In the genomic region with DNA sequence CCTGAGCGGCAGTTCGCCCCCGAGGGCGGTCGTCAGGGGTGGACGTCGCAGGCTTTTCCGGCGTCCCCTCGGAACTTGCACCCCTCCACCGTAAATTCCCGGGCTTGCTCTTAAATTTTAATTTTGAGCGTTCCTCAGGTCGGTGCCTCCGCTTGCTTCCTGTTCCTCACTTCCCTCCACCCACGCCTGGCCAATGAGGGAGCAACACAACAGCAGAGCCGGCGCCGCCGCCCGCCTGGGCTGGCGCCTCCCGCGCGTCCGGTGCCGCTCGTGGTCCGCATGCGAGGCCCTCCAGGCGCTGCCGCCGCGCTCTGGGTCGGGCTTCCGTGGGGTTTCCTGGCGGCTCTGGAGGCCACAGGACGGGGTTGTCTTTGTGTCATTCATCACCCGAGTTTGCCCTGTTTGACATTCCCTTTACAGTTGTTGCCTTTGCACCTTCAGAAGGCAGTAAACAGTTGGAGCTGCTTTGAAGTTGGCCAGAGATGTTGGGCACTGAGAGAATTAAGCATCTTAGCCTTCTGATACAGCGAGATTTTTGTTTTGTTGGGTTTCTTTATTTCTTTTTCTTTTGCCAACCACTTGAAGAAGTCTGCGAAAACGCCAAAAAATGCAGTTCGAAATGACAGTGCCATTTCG, we compare ENCODE assay signal across 8 cellular contexts. TPM values are rescaled to one million over a fixed set of nuclear protein-coding genes. Genes with fewer than 3 reads are reported as not detected.
DNase-seq lines count a peak whose midpoint lies in the region; ATAC-seq and TF ChIP-seq lines count a peak whose summit lies in the region.

No MANE protein-coding gene starts in this region.

- H3K9me2 ChIP-seq in DOHH2 (replicated peaks; ENCODE audit: control insufficient read depth, low read length), result no peaks in the 10 kb centered on the region

- peaks cover 8% of the 10 kb centered on the region for H3K36me3 Mint-ChIP-seq in activated naive CD4-positive, alpha-beta T cell treated with anti-CD3 and anti-CD28 coated beads, Interleukin-2, amount 50 U/mL, for 24 hours

- H3K9me3 ChIP-seq in DOHH2 (ENCODE audit: control insufficient read depth, insufficient read depth, low read length), result no peaks in the 10 kb centered on the region
- no peaks in the 10 kb centered on the region for H3K9me3 ChIP-seq in IMR-90 (ENCODE audit: control insufficient read depth, insufficient read depth, low read length)
- H3K9me3 ChIP-seq in SK-N-MC (ENCODE audit: low read depth, low read length), result no peaks in the 10 kb centered on the region
- no peaks in the 10 kb centered on the region for H3K9me3 ChIP-seq in ovary
- no peaks in the 10 kb centered on the region for H3K9me3 ChIP-seq in thymus (ENCODE audit: control insufficient read depth)

- H3K27ac Mint-ChIP-seq in activated naive CD4-positive, alpha-beta T cell treated with anti-CD3 and anti-CD28 coated beads, Interleukin-2, amount 50 U/mL, for 24 hours, result peak overlapping the region; percentile 93

- H3K9me1 ChIP-seq in IMR-90 (ENCODE audit: insufficient read depth, low read length), result no peaks in the 10 kb centered on the region

- H3K23ac ChIP-seq in IMR-90 (ENCODE audit: low read depth, low read length), result peak overlapping the region; percentile 97

- H3K36me3 ChIP-seq in DOHH2 (ENCODE audit: control insufficient read depth, low read length), result peaks cover 52% of the 10 kb centered on the region
- H3K36me3 ChIP-seq in IMR-90 (ENCODE audit: control insufficient read depth, insufficient read depth, low read length), result peaks cover 2% of the 10 kb centered on the region; the same call in 1 of the 2 replicates
- no peaks in the 10 kb centered on the region for H3K36me3 ChIP-seq in SK-N-MC (ENCODE audit: insufficient read depth, low read length)
- no peaks in the 10 kb centered on the region for H3K36me3 ChIP-seq in ovary
- no peaks in the 10 kb centered on the region for H3K36me3 ChIP-seq in thymus (ENCODE audit: control insufficient read depth, insufficient read depth)

- in situ Hi-C loops in IMR-90 (cut with MboI; ENCODE audit: low sequenced_read_pairs), result no loop called here

- peak overlapping the region; percentile 48 for H2BK120ac ChIP-seq in IMR-90 (ENCODE audit: low read depth, low read length)

- peak overlapping the region; percentile 97 for H3K4ac ChIP-seq in IMR-90 (ENCODE audit: low read depth, low read length)

- TF ChIP-seq EP300 in ovary (IDR thresholded peaks at IDR 0.05), result no peak

- H3K79me1 ChIP-seq in IMR-90 (ENCODE audit: low read depth in 1 of 2, low read length in 2 of 2), result peaks cover 0 to 12% of the 10 kb centered on the region in 2 experiments; a peak in 1 of 4 replicates

- H3K56ac ChIP-seq in IMR-90 (ENCODE audit: extremely low read depth, insufficient read depth, low read length), result peak overlapping the region; percentile 96

- WGBS in IMR-90 (ENCODE audit: extremely low coverage in 2 of 2, insufficient read length in 1 of 2), 2 experiments, result 1% methylated on average over 21 of the region's 44 CpGs; no CpG with 5 or more reads in 1 of the 2 experiments
- WGBS in ovary, 3 donors, result 0 to 1% (median 0%) methylated on average over 44 of the region's 44 CpGs
- WGBS in thymus, result under 1% methylated on average over 44 of the region's 44 CpGs

- H3K4me1 Mint-ChIP-seq in activated naive CD4-positive, alpha-beta T cell treated with anti-CD3 and anti-CD28 coated beads, Interleukin-2, amount 50 U/mL, for 24 hours, result peaks cover 47% of the 10 kb centered on the region

- intact Hi-C loops in IMR-90 (cut with micrococcal nuclease), result loop anchor here (2.0 kb wide), 2 partner anchors 50 to 136 kb away; no protein-coding TSS in a partner anchor
- intact Hi-C loops in head of caudate nucleus (cut with DNase I), result loop anchor here (10.0 kb wide), 1 partner anchor 256 kb away; a partner anchor contains a TSS
- intact Hi-C loops in ovary (cut with DNase I), result loop anchor here in 1 of 4 donors (10.0 kb wide), 1 partner anchor 126 kb away; a partner anchor contains a TSS

- H3K27me3 Mint-ChIP-seq in activated naive CD4-positive, alpha-beta T cell treated with anti-CD3 and anti-CD28 coated beads, Interleukin-2, amount 50 U/mL, for 24 hours, result no peaks in the 10 kb centered on the region

- H2AK9ac ChIP-seq in IMR-90 (replicated peaks; ENCODE audit: low read depth, low read length, poor library complexity), result peak overlapping the region; percentile 94

- peak overlapping the region; percentile 32; the same call in 1 of the 2 replicates for H2BK20ac ChIP-seq in IMR-90 (ENCODE audit: low read depth, low read length)

- peaks cover 44% of the 10 kb centered on the region for H3K4me1 ChIP-seq in DOHH2 (ENCODE audit: control insufficient read depth, low read length)
- no peaks in the 10 kb centered on the region for H3K4me1 ChIP-seq in IMR-90 (ENCODE audit: control insufficient read depth, insufficient read depth, low read length)
- peaks cover 1% of the 10 kb centered on the region for H3K4me1 ChIP-seq in ovary (ENCODE audit: insufficient read depth)
- H3K4me1 ChIP-seq in thymus (ENCODE audit: control insufficient read depth, insufficient read depth, low read length), result peaks cover 4% of the 10 kb centered on the region

- peak overlapping the region; percentile 89 for H4K91ac ChIP-seq in IMR-90 (ENCODE audit: insufficient read depth, low read depth, low read length)

- H3K27ac ChIP-seq in DOHH2 (ENCODE audit: low read depth, low read length) (peak overlapping the region; percentile 88), IMR-90 (ENCODE audit: insufficient read depth, low read length) (peak overlapping the region; percentile 98), SK-N-MC (peak overlapping the region; percentile 86), ovary (peak overlapping the region; percentile 89 to 97), thymus (ENCODE audit: low read depth) (peak overlapping the region; percentile 90)

- no peaks in the 10 kb centered on the region for H3K9me3 Mint-ChIP-seq in activated naive CD4-positive, alpha-beta T cell treated with anti-CD3 and anti-CD28 coated beads, Interleukin-2, amount 50 U/mL, for 24 hours

- H3K4me2 ChIP-seq in DOHH2 (ENCODE audit: low read length), result peak overlapping the region; percentile 82
- H3K4me2 ChIP-seq in IMR-90 (ENCODE audit: low read depth, low read length), result peak overlapping the region; percentile 68

- CTCF ChIA-PET in IMR-90 (lab: Yijun Ruan, JAX), result no interaction called here

- DNase-seq in IMR-90 (peak; percentile 84), SK-N-MC (ENCODE audit: low read depth, low spot score) (peak; percentile 26), head of caudate nucleus (peak; percentile 61 to 93 (median 85)), ovary (peak; percentile 77 to 90 (median 84))

- H3K4me3 Mint-ChIP-seq in activated naive CD4-positive, alpha-beta T cell treated with anti-CD3 and anti-CD28 coated beads, Interleukin-2, amount 50 U/mL, for 24 hours, result peak overlapping the region; percentile 96

- TF ChIP-seq CTCF in DOHH2 (IDR thresholded peaks at IDR 0.05; ENCODE audit: low read depth, low read length, poor library complexity, severe bottlenecking) (no peak), IMR-90 (conservative IDR thresholded peaks at IDR 0.05; ENCODE audit: low read depth, low read length) (no peak), ovary (IDR thresholded peaks at IDR 0.05) (no peak)

- H3F3A ChIP-seq in DOHH2 (ENCODE audit: control insufficient read depth, insufficient read depth), result peaks cover 4% of the 10 kb centered on the region

- peaks cover 70% of the 10 kb centered on the region for H3K79me2 ChIP-seq in DOHH2 (ENCODE audit: control insufficient read depth, low read length)

- TF ChIP-seq POLR2A in IMR-90 (IDR thresholded peaks at IDR 0.05; ENCODE audit: low read depth, low read length) (peak; percentile 41), ovary (IDR thresholded peaks at IDR 0.05) (peak; percentile 20)

- H2BK15ac ChIP-seq in IMR-90 (ENCODE audit: low read depth, low read length), result peak overlapping the region; percentile 12; the same call in 1 of the 3 replicates

- no TSS peak for BruUV-seq in IMR-90 (replicated peaks; lab: Mats Ljungman, UMichigan)

- H2AK5ac ChIP-seq in IMR-90 (ENCODE audit: low read depth, low read length), result peak overlapping the region; percentile 9; the same call in 1 of the 2 replicates

- H2BK5ac ChIP-seq in IMR-90 (ENCODE audit: low read depth, low read length, poor library complexity, severe bottlenecking), result peak overlapping the region; percentile 91

- peak overlapping the region; percentile 97 for H2AFZ ChIP-seq in IMR-90 (replicated peaks; ENCODE audit: low read length, poor library complexity)

- peaks cover 30% of the 10 kb centered on the region; the same call in 1 of the 2 replicates for H4K20me1 ChIP-seq in DOHH2 (ENCODE audit: control insufficient read depth, insufficient read depth, low read depth, low read length)
- peaks cover 6% of the 10 kb centered on the region; the same call in 1 of the 2 replicates for H4K20me1 ChIP-seq in IMR-90 (ENCODE audit: insufficient read depth, low read length)

- H3K18ac ChIP-seq in IMR-90 (ENCODE audit: low read depth, low read length), result peak overlapping the region; percentile 55

- TF ChIP-seq RAD21 in IMR-90 (IDR thresholded peaks at IDR 0.05; ENCODE audit: low read length), result no peak

- H4K5ac ChIP-seq in IMR-90 (ENCODE audit: low read depth, low read length), result peak overlapping the region; percentile 51

- H3K27me3 ChIP-seq in DOHH2 (ENCODE audit: control insufficient read depth, low read length) (no peaks in the 10 kb centered on the region), IMR-90 (ENCODE audit: control insufficient read depth, insufficient read depth, low read length) (no peaks in the 10 kb centered on the region), ovary (no peaks in the 10 kb centered on the region), thymus (ENCODE audit: control insufficient read depth, insufficient read depth) (no peaks in the 10 kb centered on the region)

- peak overlapping the region; percentile 73 for H3K4me3 ChIP-seq in DOHH2 (ENCODE audit: low read length)
- H3K4me3 ChIP-seq in IMR-90 (ENCODE audit: insufficient read depth, low read depth, low read length), result peak overlapping the region; percentile 96
- peak overlapping the region; percentile 96 for H3K4me3 ChIP-seq in SK-N-MC
- peak overlapping the region; percentile 62 for H3K4me3 ChIP-seq in ovary
- peak overlapping the region; percentile 67 for H3K4me3 ChIP-seq in thymus (ENCODE audit: low read length)

- H3K14ac ChIP-seq in IMR-90 (replicated peaks; ENCODE audit: low read depth, low read length), result peak overlapping the region; percentile 94

- H3K9ac ChIP-seq in IMR-90 (ENCODE audit: low read depth, low read length) (peak overlapping the region; percentile 98), SK-N-MC (ENCODE audit: insufficient read length) (peak overlapping the region; percentile 88)

- ATAC-seq in GM21576 (IDR thresholded peaks at IDR 0.05; ENCODE audit: unreplicated experiment) (peak; percentile 83), IMR-90 (ENCODE audit: low read depth) (peak; percentile 75)

- peak overlapping the region; percentile 61 to 69; a peak in 3 of 4 replicates for H4K8ac ChIP-seq in IMR-90 (ENCODE audit: low read depth in 2 of 2, low read length in 2 of 2)

- dilution Hi-C loops in IMR-90 (cut with HindIII; ENCODE audit: low sequenced_read_pairs, unreplicated experiment), result no loop called here

- POLR2A ChIA-PET in IMR-90 (lab: Charles Lee; ENCODE audit: unreplicated experiment), result no interaction called here

RNA-seq across cellular contexts. Expression of a gene that starts 0.7 kb away (rescaled TPM):
- total RNA-seq in IMR-90 (2012; rRNA removed) (77.4 and 131 TPM in 2 replicates), ovary (10 to 100 TPM; 41.7 to 89.3 (median 63.8) TPM)
- polyA plus RNA-seq in IMR-90 (2012; rRNA removed) (32.8 and 41.6 TPM in 2 replicates), ovary (10 to 100 TPM; 18.5 to 39.0 TPM), thymus (43.6 TPM)
- 24.2 and 40.4 TPM in 2 replicates for polyA plus RNA-seq in IMR-90 (2012; cell fraction: cytosol; rRNA removed)
- 26.7 and 37.4 TPM in 2 replicates for polyA plus RNA-seq in IMR-90 (2012; cell fraction: nucleus; rRNA removed; ENCODE audit: low replicate concordance)

RNA-seq across cellular contexts. Expression of a gene that starts 51.4 kb away (rescaled TPM):
- total RNA-seq in IMR-90 (2012; rRNA removed) (0.18 and 0.56 TPM in 2 replicates), ovary (under 1 TPM in 1 of 7 donors, not detected in 6; 0.23 TPM)
- polyA plus RNA-seq in IMR-90 (2012; rRNA removed) (0.21 and 0.32 TPM in 2 replicates), ovary (under 1 TPM; 0.11 to 0.37 TPM), thymus (0.34 TPM)
- polyA plus RNA-seq in IMR-90 (2012; cell fraction: cytosol; rRNA removed), result 0.08 and 0.11 TPM in 2 replicates
- polyA plus RNA-seq in IMR-90 (2012; cell fraction: nucleus; rRNA removed; ENCODE audit: low replicate concordance), result 0.04 and 0.38 TPM in 2 replicates

Comparison
In these comparisons a context has a peak if more than half of its experiments do, and no peak if none do; other contexts are left out.
1. Peak in every context shown above with its lines: DNase-seq, ATAC-seq, H3K4me3 ChIP-seq and H3K27ac ChIP-seq.
2. DNase-seq: peak in every context shown above with its lines; median percentile 85 in head of caudate nucleus; 84 in IMR-90; 84 in ovary; 26 in SK-N-MC.